Comparison of ENCODE assay signal across 27 cellular contexts in the genomic region with DNA sequence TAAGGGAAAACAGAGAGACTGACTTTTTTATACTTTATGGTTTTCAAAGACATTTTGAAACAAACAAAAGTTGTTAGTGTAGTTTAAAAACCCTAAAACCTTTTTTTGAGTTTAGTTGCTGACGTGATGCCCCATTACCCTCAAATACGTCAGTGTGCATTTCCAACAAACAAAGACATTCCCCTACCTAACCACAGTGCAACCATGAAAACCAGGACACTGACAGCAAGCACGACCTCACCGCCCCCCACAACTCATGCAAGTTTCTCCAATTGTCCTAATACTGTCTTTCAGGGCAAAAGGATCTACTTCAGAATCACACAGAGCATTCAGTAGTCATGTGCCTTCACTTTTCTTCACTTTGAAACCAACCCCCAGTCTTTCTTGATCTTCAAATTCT.
"Had no signal": no experiment of that assay in that cellular context is flagged by ENCODE, and none has a peak within 500 bp of the region (broad histone marks: within the 10 kb centered on the region; RNA-seq: fewer than 3 reads in every experiment).

No MANE protein-coding gene starts in this region.

- H3K36me3 ChIP-seq: brain microvascular endothelial cell, gastroesophageal sphincter, pancreas, right atrium auricular region, stomach, thyroid gland, upper lobe of left lung, vagina had no signal

- H3K27me3 ChIP-seq: brain microvascular endothelial cell, dorsolateral prefrontal cortex, gastroesophageal sphincter, pancreas, right atrium auricular region, stomach, thyroid gland, upper lobe of left lung, vagina had no signal

- H3K27ac ChIP-seq: brain microvascular endothelial cell, coronary artery, dorsolateral prefrontal cortex, gastroesophageal sphincter, pancreas, psoas muscle, right atrium auricular region, stomach, thyroid gland, upper lobe of left lung, vagina had no signal

- DNase-seq: activated CD4-positive, alpha-beta memory T cell treated with anti-CD3 and anti-CD28 coated beads, Interleukin-2, amount 10 ng/mL, durations not matched to agents 7 days and 5 days; activated CD4-positive, alpha-beta T cell treated with anti-CD3 and anti-CD28 coated beads, Interleukin-2, amount 10 ng/mL, durations not matched to agents 7 days and 5 days; activated CD4-positive, CD25-positive, alpha-beta regulatory T cell treated with anti-CD3 and anti-CD28 coated beads, Interleukin-2, amount 50 U/mL, for 72 hours; activated naive CD8-positive, alpha-beta T cell treated with anti-CD3 and anti-CD28 coated beads, Interleukin-2, amount 50 U/mL, for 24 hours; activated T-cell treated with anti-CD3 and anti-CD28 coated beads, Interleukin-2, amount 50 U/mL, for 4 hours; brain microvascular endothelial cell; dorsolateral prefrontal cortex; effector memory CD4-positive, alpha-beta T cell; head of caudate nucleus; immature natural killer cell; kidney; left ventricle myocardium superior; pancreas; psoas muscle; stimulated activated CD4-positive, alpha-beta T cell treated with anti-CD3 and anti-CD28 coated beads, Interleukin-1b, Interleukin-23, amount 100 ng/mL, for 48 hours; stimulated activated CD4-positive, alpha-beta T cell treated with anti-CD3 and anti-CD28 coated beads, Interleukin-4, amount 100 ng/mL, for 4 hours; stimulated activated CD8-positive, alpha-beta memory T cell treated with anti-CD3 and anti-CD28 coated beads, Interleukin-4, amount 100 ng/mL, for 48 hours; stomach; T-helper 2 cell; thyroid gland; upper lobe of left lung had no signal

- ATAC-seq: activated naive CD8-positive, alpha-beta T cell treated with anti-CD3 and anti-CD28 coated beads, Interleukin-2, amount 50 U/mL, for 24 hours; activated T-cell treated with anti-CD3 and anti-CD28 coated beads, Interleukin-2, amount 50 U/mL, for 4 hours; gastroesophageal sphincter; left ventricle myocardium superior; pancreas; psoas muscle; stimulated activated memory B cell treated with anti-CD40 and anti-IgM and Interleukin-4, amounts not matched to agents 10 μg/mL and 1 μg/mL and 100 μg/mL, for 72 hours had no signal

- H3K4me1 ChIP-seq: gastroesophageal sphincter, pancreas, psoas muscle, right atrium auricular region, stomach, thyroid gland, upper lobe of left lung, vagina had no signal

- H3K9me3 ChIP-seq: pancreas, psoas muscle, thyroid gland, upper lobe of left lung, vagina had no signal

- H3K4me3 ChIP-seq: coronary artery, dorsolateral prefrontal cortex, gastroesophageal sphincter, pancreas, psoas muscle, right atrium auricular region, smooth muscle cell, stomach, thyroid gland, upper lobe of left lung, vagina had no signal

- H3K4me2 ChIP-seq: smooth muscle cell had no signal
